ENCODE assay signal across 1 cellular context in genomic region chr10:44975487-44976331, GRCh38.
A peak's percentile ranks its signal among the peaks of the same experiment; 100 is the strongest.
TF ChIP-seq lines count a peak whose summit lies in the region.

No MANE protein-coding gene starts in this region.

TF ChIP-seq in HepG2, 621 proteins besides CTCF, POLR2A, EP300 and RAD21 (continued from another document and continues in another):
- TF ChIP-seq ZNF850 (CRISPR knock-in tag; conservative IDR thresholded peaks at IDR 0.05): no peak
- no peak for TF ChIP-seq GFI1 (CRISPR knock-in tag; IDR thresholded peaks at IDR 0.05; ENCODE audit: borderline replicate concordance)
- peak; percentile 72; the same call in 1 of the 2 replicates for TF ChIP-seq ZNF615 (CRISPR knock-in tag; IDR thresholded peaks at IDR 0.05; ENCODE audit: borderline replicate concordance)
- 0 out of 2 replicates have a peak, but pooled peaks have one; percentile 10 for TF ChIP-seq THRA (CRISPR knock-in tag; IDR thresholded peaks at IDR 0.05; ENCODE audit: borderline replicate concordance)
- TF ChIP-seq ZNF142 (CRISPR knock-in tag; IDR thresholded peaks at IDR 0.05): 0 out of 2 replicates have a peak, but pooled peaks have one; percentile 84
- no peak for TF ChIP-seq ZNF547 (CRISPR knock-in tag; IDR thresholded peaks at IDR 0.05)
- TF ChIP-seq MTF1 (CRISPR knock-in tag; IDR thresholded peaks at IDR 0.05): no peak
- TF ChIP-seq PRDM15 (CRISPR knock-in tag; IDR thresholded peaks at IDR 0.05): no peak
- no peak for TF ChIP-seq YY1 (IDR thresholded peaks at IDR 0.05; ENCODE audit: insufficient read depth, insufficient replicate concordance, low read depth, low read length)
- peak; percentile 46; the same call in 1 of the 2 replicates for TF ChIP-seq ZNF501 (CRISPR knock-in tag; IDR thresholded peaks at IDR 0.05)
- TF ChIP-seq PITX1 (CRISPR knock-in tag; IDR thresholded peaks at IDR 0.05): peak; percentile 64
- no peak for TF ChIP-seq ZNF383 (CRISPR knock-in tag; IDR thresholded peaks at IDR 0.05; ENCODE audit: borderline replicate concordance)
- TF ChIP-seq PAF1 (CRISPR knock-in tag; IDR thresholded peaks at IDR 0.05): peak; percentile 100
- peak; percentile 57; the same call in 1 of the 2 replicates for TF ChIP-seq ZZZ3 (CRISPR knock-in tag; IDR thresholded peaks at IDR 0.05; ENCODE audit: borderline replicate concordance)
- TF ChIP-seq FOXA3 (CRISPR knock-in tag; IDR thresholded peaks at IDR 0.05): peak; percentile 50; the same call in 1 of the 2 replicates
- TF ChIP-seq CERS6 (CRISPR knock-in tag; IDR thresholded peaks at IDR 0.05): no peak
- 0 out of 2 replicates have a peak, but pooled peaks have one; percentile 71 for TF ChIP-seq HBP1 (CRISPR knock-in tag; IDR thresholded peaks at IDR 0.05; ENCODE audit: low read depth)
- 0 out of 2 replicates have a peak, but pooled peaks have one; percentile 31 for TF ChIP-seq NKX3-1 (CRISPR knock-in tag; IDR thresholded peaks at IDR 0.05)
- 0 out of 2 replicates have a peak, but pooled peaks have one; percentile 6 for TF ChIP-seq ZNF563 (CRISPR knock-in tag; IDR thresholded peaks at IDR 0.05)
- TF ChIP-seq ZNF350 (CRISPR knock-in tag; IDR thresholded peaks at IDR 0.05; ENCODE audit: borderline replicate concordance, low read depth): peak; percentile 43; the same call in 1 of the 2 replicates
- no peak for TF ChIP-seq ZNF317 (CRISPR knock-in tag; IDR thresholded peaks at IDR 0.05)
- peak; percentile 87 for TF ChIP-seq ZNF510 (CRISPR knock-in tag; IDR thresholded peaks at IDR 0.05; ENCODE audit: low read depth)
- TF ChIP-seq NFE2 (CRISPR knock-in tag; IDR thresholded peaks at IDR 0.05): no peak
- no peak for TF ChIP-seq TMF1 (CRISPR knock-in tag; IDR thresholded peaks at IDR 0.05; ENCODE audit: low read depth)
- peak; percentile 72; the same call in 1 of the 2 replicates for TF ChIP-seq GATA4 (IDR thresholded peaks at IDR 0.05; ENCODE audit: borderline replicate concordance, low read depth)
- no peak for TF ChIP-seq HMG20B (CRISPR knock-in tag; conservative IDR thresholded peaks at IDR 0.05)
- TF ChIP-seq PHB2 (IDR thresholded peaks at IDR 0.05; ENCODE audit: partially characterized antibody): no peak
- TF ChIP-seq SOX13 (IDR thresholded peaks at IDR 0.05): peak; percentile 61; the same call in 1 of the 2 replicates
- TF ChIP-seq SOX13 (CRISPR knock-in tag; conservative IDR thresholded peaks at IDR 0.05 in 1 of 2, IDR thresholded peaks at IDR 0.05 in 1 of 2): peak in 1 of 2 experiments; percentile 13; a peak in 1 of 4 replicates
- TF ChIP-seq ZFX (CRISPR knock-in tag; IDR thresholded peaks at IDR 0.05; ENCODE audit: low read depth): peak; percentile 21; the same call in 1 of the 2 replicates
- TF ChIP-seq ZNF543 (CRISPR knock-in tag; IDR thresholded peaks at IDR 0.05): peak; percentile 53; the same call in 1 of the 2 replicates
- peak; percentile 47; the same call in 1 of the 2 replicates for TF ChIP-seq ARID5B (CRISPR knock-in tag; IDR thresholded peaks at IDR 0.05)
- TF ChIP-seq ZBTB43 (CRISPR knock-in tag; conservative IDR thresholded peaks at IDR 0.05): 0 out of 2 replicates have a peak, but pooled peaks have one; percentile 0
- no peak for TF ChIP-seq IKZF1 (IDR thresholded peaks at IDR 0.05)
- no peak; the same call in 1 of the 2 replicates for TF ChIP-seq ZNF280D (CRISPR knock-in tag; IDR thresholded peaks at IDR 0.05)
- TF ChIP-seq SIX1 (CRISPR knock-in tag; IDR thresholded peaks at IDR 0.05; ENCODE audit: borderline replicate concordance): no peak; the same call in 1 of the 2 replicates
